Comparison of ENCODE assay signal across 22 cellular contexts in the genomic region with DNA sequence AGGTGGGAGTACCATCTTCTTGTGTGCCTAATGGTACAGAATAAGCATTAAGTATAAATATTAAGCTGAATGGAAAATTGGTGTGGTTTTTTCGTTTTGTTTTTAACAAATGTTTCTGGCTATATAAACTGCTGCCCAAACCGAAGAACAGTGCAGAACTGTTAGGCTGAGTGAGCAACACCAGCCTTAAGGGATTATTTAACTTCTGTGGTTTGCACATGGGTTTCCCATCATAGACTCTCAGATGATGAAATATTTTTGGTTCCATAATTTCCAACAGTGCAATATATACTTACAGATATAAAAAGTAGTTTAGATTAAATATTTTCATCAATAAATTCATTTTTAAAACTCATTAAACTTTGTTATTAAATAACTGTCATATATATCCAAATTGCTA.
"Had no signal": no experiment of that assay in that cellular context is flagged by ENCODE, and none has a peak within 500 bp of the region (broad histone marks: within the 10 kb centered on the region; RNA-seq: fewer than 3 reads in every experiment).

No MANE protein-coding gene starts in this region.

- H3K9me3 ChIP-seq: Peyer's patch, SJSA1 had no signal

- H3K4me1 ChIP-seq: Peyer's patch, SJSA1 had no signal

- H3K27me3 ChIP-seq: brain microvascular endothelial cell, cardiac muscle cell, Peyer's patch, SJSA1 had no signal

- H3K36me3 ChIP-seq: brain microvascular endothelial cell, cardiac muscle cell, WERI-Rb-1 had no signal

- H3K4me3 ChIP-seq: cardiac muscle cell, Peyer's patch, SJSA1 had no signal

- H3K4me2 ChIP-seq: KMS-11 had no signal

- H3K9ac ChIP-seq: KMS-11 had no signal

- H3K27ac ChIP-seq: brain microvascular endothelial cell, cardiac muscle cell, KMS-11, Peyer's patch, SJSA1, WERI-Rb-1 had no signal

- DNase-seq: activated CD4-positive, alpha-beta T cell treated with anti-CD3 and anti-CD28 coated beads for 4 hours; activated CD8-positive, alpha-beta memory T cell treated with anti-CD3 and anti-CD28 coated beads, Interleukin-2, amount 50 U/mL, for 4 hours; activated CD8-positive, alpha-beta T cell treated with anti-CD3 and anti-CD28 coated beads for 36 hours; activated gamma-delta T cell treated with Interleukin-2 at 50 U/mL for 16 hours; activated naive CD4-positive, alpha-beta T cell treated with anti-CD3 and anti-CD28 coated beads, Interleukin-2, amount 10 ng/mL, durations not matched to agents 7 days and 5 days; activated naive CD8-positive, alpha-beta T cell treated with anti-CD3 and anti-CD28 coated beads for 36 hours; activated T-cell treated with anti-CD3 and anti-CD28 coated beads, Interleukin-2, amount 50 U/mL, for 72 hours; brain microvascular endothelial cell; NCI-H1092; NCI-H1417; NCI-H1930; NCI-H2171; NCI-H2227 treated with DMSO at 0.1 percent for 48 hours; NCI-H526; NCI-H774; Peyer's patch; SHP77; T-cell; WERI-Rb-1 had no signal
